1 cellular context compared by ENCODE assay signal in genomic region chr1:244444854-244445253, GRCh38.
TF ChIP-seq lines count a peak whose summit lies in the region.

No MANE protein-coding gene starts in this region.

TF ChIP-seq in K562, 482 proteins besides CTCF, POLR2A, EP300 and RAD21:
- TF ChIP-seq NUFIP1 (IDR thresholded peaks at IDR 0.05; ENCODE audit: partially characterized antibody) (no peak), VEZF1 (CRISPR knock-in tag; IDR thresholded peaks at IDR 0.05) (no peak), ZBTB26 (CRISPR knock-in tag; IDR thresholded peaks at IDR 0.05) (no peak), ZBTB7A (IDR thresholded peaks at IDR 0.05; ENCODE audit: borderline replicate concordance, control insufficient read depth, low read depth, low read length) (no peak), CREB3 (tag; conservative IDR thresholded peaks at IDR 0.05; ENCODE audit: low read depth) (no peak), ZC3H8 (IDR thresholded peaks at IDR 0.05) (no peak), REST (CRISPR knock-in tag; IDR thresholded peaks at IDR 0.05; ENCODE audit: low read depth) (no peak), DNMT1 (IDR thresholded peaks at IDR 0.05) (no peak), ZNF124 (CRISPR knock-in tag; IDR thresholded peaks at IDR 0.05) (no peak), MED1 (CRISPR knock-in tag; IDR thresholded peaks at IDR 0.05; ENCODE audit: borderline replicate concordance) (no peak), KLF1 (tag; IDR thresholded peaks at IDR 0.05) (no peak), ILK (tag; IDR thresholded peaks at IDR 0.05; ENCODE audit: borderline replicate concordance, low read depth) (no peak), SPI1 (IDR thresholded peaks at IDR 0.05; ENCODE audit: borderline replicate concordance, low read depth, low read length) (no peak), RAD51 (IDR thresholded peaks at IDR 0.05; ENCODE audit: borderline replicate concordance, low read depth) (no peak)
